In genomic region chr9:124778575-124779367, GRCh38 we compare ENCODE assay signal across 10 cellular contexts. TPM values are rescaled to one million over a fixed set of nuclear protein-coding genes. Genes with fewer than 3 reads are reported as not detected.
DNase-seq lines count a peak whose midpoint lies in the region; ATAC-seq, FAIRE-seq and TF ChIP-seq lines count a peak whose summit lies in the region.
"Had no signal": no experiment of that assay in that cellular context is flagged by ENCODE, and none has a peak within 500 bp of the region (broad histone marks: within the 10 kb centered on the region; RNA-seq: fewer than 3 reads in every experiment).

No MANE protein-coding gene starts in this region.

- no peak overlapping the region for H2AFZ ChIP-seq in keratinocyte (ENCODE audit: control insufficient read depth, low read length)

- ATAC-seq in WTC11 = no peak
- ATAC-seq: GM12878; stimulated activated effector memory CD8-positive, alpha-beta T cell treated with anti-CD3 and anti-CD28 coated beads, Interleukin-12 subunit alpha, Interleukin-12 subunit beta, amount 100 ng/mL, for 72 hours had no signal

- H3K36me3 Mint-ChIP-seq in WTC11 = no peaks in the 10 kb centered on the region
- H3K36me3 Mint-ChIP-seq: stimulated activated effector memory CD8-positive, alpha-beta T cell treated with anti-CD3 and anti-CD28 coated beads, Interleukin-12 subunit alpha, Interleukin-12 subunit beta, amount 100 ng/mL, for 72 hours had no signal

- no peaks in the 10 kb centered on the region for H3K9me3 Mint-ChIP-seq in WTC11
- H3K9me3 Mint-ChIP-seq: stimulated activated effector memory CD8-positive, alpha-beta T cell treated with anti-CD3 and anti-CD28 coated beads, Interleukin-12 subunit alpha, Interleukin-12 subunit beta, amount 100 ng/mL, for 72 hours had no signal

- 68 to 86% (median 79%) methylated on average over 11 of the region's 11 CpGs for WGBS in spleen, 5 donors

- H3K36me3 ChIP-seq in HUES48 (ENCODE audit: control insufficient read depth, insufficient read depth, low read length) (no peaks in the 10 kb centered on the region), keratinocyte (ENCODE audit: control insufficient read depth in 2 of 2, extremely low read depth in 1 of 2, insufficient read depth in 2 of 2, low read length in 2 of 2) (no peaks in the 10 kb centered on the region), spleen (no peaks in the 10 kb centered on the region)

- H3K27me3 ChIP-seq in HUES48 (ENCODE audit: control insufficient read depth, insufficient read depth, low read length) = peaks cover 21% of the 10 kb centered on the region
- H3K27me3 ChIP-seq in keratinocyte (ENCODE audit: control insufficient read depth, extremely low read depth, insufficient read depth, low read length) = peaks cover 20% of the 10 kb centered on the region
- H3K27me3 ChIP-seq in spleen (replicated peaks in 1 of 7) = peaks cover 0 to 32% (median 13%) of the 10 kb centered on the region in 7 donors

- H3K4me2 ChIP-seq in keratinocyte (ENCODE audit: control insufficient read depth, extremely low read depth, insufficient read depth, low read depth, low read length) = peak overlapping the region; percentile 2

- intact Hi-C loops in spleen (cut with DNase I; ENCODE audit: low total_unique reads) = loop anchor here (10.0 kb wide), 1 partner anchor 596 kb away; no protein-coding TSS in a partner anchor

- CTCF ChIA-PET in WTC11 (lab: Charles Lee) = interaction anchor here (0.7 to 12.2 kb wide), 16 partner anchors 8 to 659 kb away, joined by 3 to 935 read pairs (median 6); partner anchors contain the start of genes NR6A1, RPL35 and WDR38

- peak overlapping the region; percentile 45 for H3K4me3 Mint-ChIP-seq in WTC11

- dilution Hi-C loops in keratinocyte (cut with MboI; ENCODE audit: extremely low pct_ligation_motif_present, low sequenced_read_pairs) = no loop called here

- FAIRE-seq in keratinocyte (lab: Jason Lieb, UNC) = no peak
- FAIRE-seq in GM19239 (lab: Jason Lieb, UNC) = no peak
- FAIRE-seq: GM12878 had no signal

- DNase-seq in WTC11 (ENCODE audit: low spot score) (peak; percentile 4), keratinocyte (ENCODE audit: low read depth, low spot score) (no peak), spleen (peak; percentile 24), SIG-M5 (lab: John Stamatoyannopoulos, UW) (no peak), GF-D8 (lab: John Stamatoyannopoulos, UW) (no peak), GM19239 (ENCODE audit: insufficient read length, low spot score) (no peak)
- DNase-seq: activated T-cell treated with anti-CD3 and anti-CD28 coated beads for 4 hours had no signal

- no peak for TF ChIP-seq POLR2A in spleen (IDR thresholded peaks at IDR 0.05)

- H3K9me3 ChIP-seq in HUES48 (ENCODE audit: control insufficient read depth, insufficient read depth, low read length) = no peaks in the 10 kb centered on the region
- no peaks in the 10 kb centered on the region for H3K9me3 ChIP-seq in keratinocyte (ENCODE audit: control insufficient read depth, low read depth, low read length)
- H3K9me3 ChIP-seq in spleen = no peaks in the 10 kb centered on the region

- H3K79me2 ChIP-seq in keratinocyte (ENCODE audit: control insufficient read depth, insufficient read depth, low read length) = no peaks in the 10 kb centered on the region

- TF ChIP-seq CTCF in WTC11 (IDR thresholded peaks at IDR 0.05) (no peak), keratinocyte (optimal IDR thresholded peaks at IDR 0.05 in 1 of 3, IDR thresholded peaks at IDR 0.05 in 1 of 3, conservative IDR thresholded peaks at IDR 0.05 in 1 of 3; ENCODE audit: extremely low read depth in 1 of 3, insufficient read depth in 2 of 3, low read length in 3 of 3) (no peak), spleen (IDR thresholded peaks at IDR 0.05 in 8 of 11, conservative IDR thresholded peaks at IDR 0.05 in 3 of 11) (no peak)

- no peaks in the 10 kb centered on the region for H3K9me1 ChIP-seq in keratinocyte (ENCODE audit: control insufficient read depth, extremely low read depth, insufficient read depth, low read length)

- no peak overlapping the region for H3K4me3 ChIP-seq in HUES48 (ENCODE audit: low read depth, low read length)
- peak overlapping the region in 1 of 3 experiments; percentile 18 for H3K4me3 ChIP-seq in keratinocyte (ENCODE audit: control insufficient read depth in 2 of 3, extremely low read depth in 1 of 3, insufficient read depth in 2 of 3, low read depth in 1 of 3, low read length in 3 of 3)
- H3K4me3 ChIP-seq in spleen = peak overlapping the region in 5 of 8 donors; percentile 51 to 74 (median 53)
- H3K4me3 ChIP-seq: GM12878 had no signal

- peak overlapping the region; percentile 84 for H3K27ac ChIP-seq in HUES48 (ENCODE audit: low read depth, low read length)
- H3K27ac ChIP-seq in keratinocyte (ENCODE audit: control insufficient read depth, insufficient read depth, low read length) = no peak overlapping the region
- H3K27ac ChIP-seq in spleen = peak overlapping the region in 6 of 8 donors; percentile 13 to 88 (median 76)

- POLR2A ChIA-PET in WTC11 (lab: Charles Lee) = interaction anchor here (0.6 to 1.8 kb wide), 7 partner anchors 8 to 913 kb away, joined by 3 to 13 read pairs (median 4); partner anchors contain the start of genes NR6A1 and WDR38

- peak overlapping the region; percentile 80 for H3K27ac Mint-ChIP-seq in WTC11
- H3K27ac Mint-ChIP-seq: stimulated activated effector memory CD8-positive, alpha-beta T cell treated with anti-CD3 and anti-CD28 coated beads, Interleukin-12 subunit alpha, Interleukin-12 subunit beta, amount 100 ng/mL, for 72 hours had no signal

- no peak overlapping the region for H3K9ac ChIP-seq in HUES48 (ENCODE audit: low read depth, low read length)
- no peak overlapping the region for H3K9ac ChIP-seq in keratinocyte (ENCODE audit: control insufficient read depth, extremely low read depth, insufficient read depth, low read length)

- peaks cover 30% of the 10 kb centered on the region for H3K27me3 Mint-ChIP-seq in WTC11 (ENCODE audit: low read depth)

- H4K20me1 ChIP-seq in keratinocyte (ENCODE audit: control insufficient read depth, extremely low read depth, insufficient read depth, low read length) = peaks cover 5% of the 10 kb centered on the region

- H3K4me1 Mint-ChIP-seq in WTC11 = peaks cover 29% of the 10 kb centered on the region

- peaks cover 13% of the 10 kb centered on the region for H3K4me1 ChIP-seq in HUES48 (ENCODE audit: control insufficient read depth, insufficient read depth, low read length)
- H3K4me1 ChIP-seq in keratinocyte (ENCODE audit: control insufficient read depth, extremely low read depth, insufficient read depth, low read length) = peaks cover 18% of the 10 kb centered on the region
- peaks cover 15 to 97% (median 55%) of the 10 kb centered on the region in 6 donors for H3K4me1 ChIP-seq in spleen

TF ChIP-seq in WTC11, 78 proteins besides CTCF, POLR2A, EP300 and RAD21:
- TF ChIP-seq GTF2I (CRISPR knock-in tag; conservative IDR thresholded peaks at IDR 0.05) (peak; percentile 52; the same call in 1 of the 2 replicates), USF1 (CRISPR knock-in tag; IDR thresholded peaks at IDR 0.05) (no peak)

RNA-seq across cellular contexts. Expression of gene OLFML2A, which starts 1.8 kb away (rescaled TPM):
- total RNA-seq in WTC11 (2021) (6.7 to 11.6 TPM (median 11.2 TPM) in 3 replicates), spleen (100 to 1,000 TPM in 6 of 7 donors, 10 to 100 TPM in 1; 44.0 to 187 (median 139) TPM)
- polyA plus RNA-seq in keratinocyte (0.59 to 3.1 TPM (median 1.1 TPM) in 3 replicates), spleen (10 to 100 TPM in 1 of 3 donors, 1 to 10 TPM in 2; 3.0 to 12.5 (median 3.2) TPM)
- polyA plus RNA-seq in keratinocyte (2011; ENCODE audit: low read depth) = 1.3 TPM
- polyA plus RNA-seq in keratinocyte (2011; cell fraction: cytosol; rRNA removed) = 0.47 and 0.83 TPM in 2 replicates
- polyA plus RNA-seq in keratinocyte (2011; cell fraction: nucleus; rRNA removed) = 2.0 and 3.3 TPM in 2 replicates
- 0.63 and 1.9 TPM in 2 replicates for polyA plus RNA-seq in keratinocyte (2012; ENCODE audit: low replicate concordance)
- 0.89 to 3.5 TPM (median 1.3 TPM) in 3 replicates for polyA minus RNA-seq in keratinocyte
- 2.7 TPM for polyA minus RNA-seq in keratinocyte (2011; cell fraction: cytosol; rRNA and poly(A)+ RNA removed)
- 2.5 and 4.5 TPM in 2 replicates for polyA minus RNA-seq in keratinocyte (2011; cell fraction: nucleus; rRNA and poly(A)+ RNA removed)

RNA-seq across cellular contexts. Expression of gene NR6A1, which starts 7.7 kb away (rescaled TPM):
- 164 to 222 TPM (median 218 TPM) in 3 replicates for total RNA-seq in WTC11 (2021)
- 1.1 to 1.9 TPM (median 1.8 TPM) in 3 replicates for polyA plus RNA-seq in keratinocyte
- polyA plus RNA-seq in keratinocyte (2011; ENCODE audit: low read depth) = 0.76 TPM
- polyA plus RNA-seq in keratinocyte (2011; cell fraction: cytosol; rRNA removed) = 0.60 and 0.69 TPM in 2 replicates
- 5.9 and 6.4 TPM in 2 replicates for polyA plus RNA-seq in keratinocyte (2011; cell fraction: nucleus; rRNA removed)
- polyA plus RNA-seq in keratinocyte (2012; ENCODE audit: low replicate concordance) = 0.91 and 1.5 TPM in 2 replicates
- 3.9 to 8.4 TPM (median 8.1 TPM) in 3 replicates for polyA minus RNA-seq in keratinocyte
- 0.96 TPM for polyA minus RNA-seq in keratinocyte (2011; cell fraction: cytosol; rRNA and poly(A)+ RNA removed)
- 4.2 and 7.4 TPM in 2 replicates for polyA minus RNA-seq in keratinocyte (2011; cell fraction: nucleus; rRNA and poly(A)+ RNA removed)
- 1 to 10 TPM; 1.7 to 3.7 (median 2.5) TPM for total RNA-seq in spleen
- under 1 TPM; 0.14 to 0.35 (median 0.24) TPM for polyA plus RNA-seq in spleen

Comparison
In these comparisons a context has a peak if more than half of its experiments do, and no peak if none do; other contexts are left out.
1. DNase-seq: peak in WTC11 (single experiment) and spleen (single experiment); none in keratinocyte (single experiment), SIG-M5 (single experiment), GF-D8 (single experiment) and GM19239 (single experiment).
2. RNA of gene NR6A1, which starts 7.7 kb away (total RNA-seq): 164 to 222 TPM in WTC11; 1.7 to 3.7 TPM in spleen; every median in the first group is over 10 times any median in the second.